Comparison of ENCODE assay signal across 40 cellular contexts in the genomic region with DNA sequence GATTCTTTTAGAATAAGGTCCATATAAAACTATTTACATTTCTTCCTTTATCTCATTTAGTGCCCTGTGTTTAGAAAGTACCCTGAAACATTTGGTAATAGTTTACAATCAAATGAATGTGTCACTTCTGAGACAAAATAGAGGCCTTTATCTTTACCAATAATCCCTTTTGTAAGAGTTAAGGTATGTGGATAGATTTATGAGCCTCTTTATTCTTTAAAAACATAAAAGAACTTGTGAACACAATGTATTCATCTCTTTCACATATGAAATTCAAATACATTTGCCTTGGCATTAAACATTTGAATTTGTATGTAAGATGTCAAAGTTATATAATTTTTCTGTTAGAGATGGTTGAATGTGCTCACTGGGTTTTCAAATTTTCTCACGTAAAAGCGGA.
"Had no signal": no experiment of that assay in that cellular context is flagged by ENCODE, and none has a peak within 500 bp of the region (broad histone marks: within the 10 kb centered on the region; RNA-seq: fewer than 3 reads in every experiment).

No MANE protein-coding gene starts in this region.

- H3K9me3 Mint-ChIP-seq: activated naive CD4-positive, alpha-beta T cell treated with anti-CD3 and anti-CD28 coated beads for 36 hours; activated naive CD4-positive, alpha-beta T cell treated with anti-CD3 and anti-CD28 coated beads, Interleukin-2, amount 10 ng/mL, durations not matched to agents 7 days and 5 days; activated naive CD4-positive, alpha-beta T cell treated with anti-CD3 and anti-CD28 coated beads, Interleukin-2, amount 50 U/mL, for 24 hours; activated naive CD4-positive, alpha-beta T cell treated with anti-CD3 and anti-CD28 coated beads, Interleukin-2, amount 50 U/mL, for 72 hours; activated naive CD8-positive, alpha-beta T cell treated with anti-CD3 and anti-CD28 coated beads for 36 hours; activated naive CD8-positive, alpha-beta T cell treated with anti-CD3 and anti-CD28 coated beads, Interleukin-2, amount 10 ng/mL, durations not matched to agents 7 days and 5 days; activated naive CD8-positive, alpha-beta T cell treated with anti-CD3 and anti-CD28 coated beads, Interleukin-2, amount 50 U/mL, for 24 hours; activated T-cell treated with anti-CD3 and anti-CD28 coated beads, Interleukin-2, amount 50 U/mL, for 24 hours; activated T-cell treated with anti-CD3 and anti-CD28 coated beads, Interleukin-2, amount 50 U/mL, for 4 hours; activated T-helper 1 cell treated with anti-CD3 and anti-CD28 coated beads, Interleukin-12 subunit alpha, Interleukin-12 subunit beta, Interleukin-2, Interleukin-4 antibody, amounts not matched to agents 30 ng/mL and 10 ng/mL and 1 ng/mL, durations not matched to agents 14 hours and 24 hours and 36 hours; activated T-helper 17 cell treated with anti-CD3 and anti-CD28 coated beads, Interleukin-2, amount 50 U/mL, for 72 hours; activated T-helper 2 cell treated with anti-CD3 and anti-CD28 coated beads, Interferon-gamma antibody, Interleukin-2, Interleukin-4, amounts not matched to agents 10 μg/mL and 5 μg/mL and 100 μg/mL, durations not matched to agents 14 hours and 24 hours and 36 hours; brain; central memory CD8-positive, alpha-beta T cell had no signal

- H3K9me3 ChIP-seq: adrenal gland, ascending aorta, body of pancreas, breast epithelium had no signal

- H3K4me1 ChIP-seq: adrenal gland, ascending aorta, body of pancreas, breast epithelium had no signal

- H3K4me1 Mint-ChIP-seq: activated naive CD4-positive, alpha-beta T cell treated with anti-CD3 and anti-CD28 coated beads, Interleukin-2, amount 10 ng/mL, durations not matched to agents 7 days and 5 days; activated naive CD4-positive, alpha-beta T cell treated with anti-CD3 and anti-CD28 coated beads, Interleukin-2, amount 50 U/mL, for 24 hours; activated naive CD8-positive, alpha-beta T cell treated with anti-CD3 and anti-CD28 coated beads for 36 hours; activated naive CD8-positive, alpha-beta T cell treated with anti-CD3 and anti-CD28 coated beads, Interleukin-2, amount 10 ng/mL, durations not matched to agents 7 days and 5 days; activated naive CD8-positive, alpha-beta T cell treated with anti-CD3 and anti-CD28 coated beads, Interleukin-2, amount 50 U/mL, for 24 hours; activated T-helper 17 cell treated with anti-CD3 and anti-CD28 coated beads, Interleukin-2, amount 50 U/mL, for 72 hours; brain; central memory CD8-positive, alpha-beta T cell had no signal

- H3K36me3 ChIP-seq: adrenal gland, ascending aorta, brain microvascular endothelial cell, breast epithelium, cardiac muscle cell had no signal

- DNase-seq: activated effector memory CD4-positive, alpha-beta T cell treated with anti-CD3 and anti-CD28 coated beads, Interleukin-2, amount 50 U/mL, for 16 hours; activated effector memory CD4-positive, alpha-beta T cell treated with Interleukin-2 at 50 U/mL for 16 hours; activated gamma-delta T cell; activated gamma-delta T cell treated with Interleukin-2 at 50 U/mL for 16 hours; activated naive CD4-positive, alpha-beta T cell; activated naive CD4-positive, alpha-beta T cell treated with anti-CD3 and anti-CD28 coated beads for 36 hours; activated naive CD4-positive, alpha-beta T cell treated with anti-CD3 and anti-CD28 coated beads, Interleukin-2, amount 10 ng/mL, durations not matched to agents 7 days and 5 days; activated naive CD4-positive, alpha-beta T cell treated with anti-CD3 and anti-CD28 coated beads, Interleukin-2, amount 50 U/mL, for 16 hours; activated naive CD4-positive, alpha-beta T cell treated with Interleukin-2 at 50 U/mL for 16 hours; activated naive CD8-positive, alpha-beta T cell treated with anti-CD3 and anti-CD28 coated beads for 36 hours; activated naive CD8-positive, alpha-beta T cell treated with anti-CD3 and anti-CD28 coated beads, Interleukin-2, amount 10 ng/mL, durations not matched to agents 7 days and 5 days; activated naive CD8-positive, alpha-beta T cell treated with anti-CD3 and anti-CD28 coated beads, Interleukin-2, amount 50 U/mL, for 24 hours; activated T-cell treated with anti-CD3 and anti-CD28 coated beads, Interleukin-2, amount 50 U/mL, for 1 hour; activated T-cell treated with anti-CD3 and anti-CD28 coated beads, Interleukin-2, amount 50 U/mL, for 24 hours; activated T-cell treated with anti-CD3 and anti-CD28 coated beads, Interleukin-2, amount 50 U/mL, for 4 hours; activated T-cell treated with anti-CD3 and anti-CD28 coated beads, Interleukin-2, amount 50 U/mL, for 48 hours; activated T-cell treated with anti-CD3 and anti-CD28 coated beads, Interleukin-2, amount 50 U/mL, for 72 hours; adrenal gland; amniotic stem cell; amygdala; anterior cingulate cortex; aorta; body of pancreas; brain microvascular endothelial cell; caudate nucleus; central memory CD4-positive, alpha-beta T cell; cerebellar nuclear complex had no signal

- FAIRE-seq: astrocyte, bronchial epithelial cell had no signal

- H3K27ac Mint-ChIP-seq: activated naive CD4-positive, alpha-beta T cell treated with anti-CD3 and anti-CD28 coated beads for 36 hours; activated naive CD4-positive, alpha-beta T cell treated with anti-CD3 and anti-CD28 coated beads, Interleukin-2, amount 10 ng/mL, durations not matched to agents 7 days and 5 days; activated naive CD4-positive, alpha-beta T cell treated with anti-CD3 and anti-CD28 coated beads, Interleukin-2, amount 50 U/mL, for 24 hours; activated naive CD4-positive, alpha-beta T cell treated with anti-CD3 and anti-CD28 coated beads, Interleukin-2, amount 50 U/mL, for 72 hours; activated naive CD8-positive, alpha-beta T cell; activated naive CD8-positive, alpha-beta T cell treated with anti-CD3 and anti-CD28 coated beads for 36 hours; activated naive CD8-positive, alpha-beta T cell treated with anti-CD3 and anti-CD28 coated beads, Interleukin-2, amount 10 ng/mL, durations not matched to agents 7 days and 5 days; activated naive CD8-positive, alpha-beta T cell treated with anti-CD3 and anti-CD28 coated beads, Interleukin-2, amount 50 U/mL, for 24 hours; activated T-cell treated with anti-CD3 and anti-CD28 coated beads, Interleukin-2, amount 50 U/mL, for 24 hours; activated T-cell treated with anti-CD3 and anti-CD28 coated beads, Interleukin-2, amount 50 U/mL, for 72 hours; activated T-helper 1 cell treated with anti-CD3 and anti-CD28 coated beads, Interleukin-12 subunit alpha, Interleukin-12 subunit beta, Interleukin-2, Interleukin-4 antibody, amounts not matched to agents 30 ng/mL and 10 ng/mL and 1 ng/mL, durations not matched to agents 14 hours and 24 hours and 36 hours; activated T-helper 17 cell treated with anti-CD3 and anti-CD28 coated beads, Interleukin-2, amount 50 U/mL, for 72 hours; activated T-helper 2 cell treated with anti-CD3 and anti-CD28 coated beads, Interferon-gamma antibody, Interleukin-2, Interleukin-4, amounts not matched to agents 10 μg/mL and 5 μg/mL and 100 μg/mL, durations not matched to agents 14 hours and 24 hours and 36 hours; brain had no signal

- H3K4me3 ChIP-seq: adrenal gland, ascending aorta, body of pancreas, breast epithelium, cardiac muscle cell had no signal

- H3K4me3 Mint-ChIP-seq: activated naive CD4-positive, alpha-beta T cell treated with anti-CD3 and anti-CD28 coated beads for 36 hours; activated naive CD4-positive, alpha-beta T cell treated with anti-CD3 and anti-CD28 coated beads, Interleukin-2, amount 10 ng/mL, durations not matched to agents 7 days and 5 days; activated naive CD4-positive, alpha-beta T cell treated with anti-CD3 and anti-CD28 coated beads, Interleukin-2, amount 50 U/mL, for 24 hours; activated naive CD8-positive, alpha-beta T cell; activated naive CD8-positive, alpha-beta T cell treated with anti-CD3 and anti-CD28 coated beads for 36 hours; activated naive CD8-positive, alpha-beta T cell treated with anti-CD3 and anti-CD28 coated beads, Interleukin-2, amount 10 ng/mL, durations not matched to agents 7 days and 5 days; activated naive CD8-positive, alpha-beta T cell treated with anti-CD3 and anti-CD28 coated beads, Interleukin-2, amount 50 U/mL, for 24 hours; activated T-cell treated with anti-CD3 and anti-CD28 coated beads, Interleukin-2, amount 50 U/mL, for 24 hours; activated T-cell treated with anti-CD3 and anti-CD28 coated beads, Interleukin-2, amount 50 U/mL, for 4 hours; activated T-cell treated with anti-CD3 and anti-CD28 coated beads, Interleukin-2, amount 50 U/mL, for 72 hours; activated T-helper 1 cell treated with anti-CD3 and anti-CD28 coated beads, Interleukin-12 subunit alpha, Interleukin-12 subunit beta, Interleukin-2, Interleukin-4 antibody, amounts not matched to agents 30 ng/mL and 10 ng/mL and 1 ng/mL, durations not matched to agents 14 hours and 24 hours and 36 hours; activated T-helper 17 cell treated with anti-CD3 and anti-CD28 coated beads, Interleukin-2, amount 50 U/mL, for 72 hours; brain; central memory CD8-positive, alpha-beta T cell had no signal

- H3K27me3 Mint-ChIP-seq: activated naive CD4-positive, alpha-beta T cell treated with anti-CD3 and anti-CD28 coated beads, Interleukin-2, amount 10 ng/mL, durations not matched to agents 7 days and 5 days; activated naive CD4-positive, alpha-beta T cell treated with anti-CD3 and anti-CD28 coated beads, Interleukin-2, amount 50 U/mL, for 24 hours; activated naive CD8-positive, alpha-beta T cell; activated naive CD8-positive, alpha-beta T cell treated with anti-CD3 and anti-CD28 coated beads for 36 hours; activated naive CD8-positive, alpha-beta T cell treated with anti-CD3 and anti-CD28 coated beads, Interleukin-2, amount 50 U/mL, for 24 hours; activated T-cell treated with anti-CD3 and anti-CD28 coated beads, Interleukin-2, amount 50 U/mL, for 24 hours; activated T-helper 17 cell treated with anti-CD3 and anti-CD28 coated beads, Interleukin-2, amount 50 U/mL, for 72 hours; brain had no signal

- H3K36me3 Mint-ChIP-seq: activated naive CD4-positive, alpha-beta T cell treated with anti-CD3 and anti-CD28 coated beads, Interleukin-2, amount 10 ng/mL, durations not matched to agents 7 days and 5 days; activated naive CD4-positive, alpha-beta T cell treated with anti-CD3 and anti-CD28 coated beads, Interleukin-2, amount 50 U/mL, for 24 hours; activated naive CD4-positive, alpha-beta T cell treated with anti-CD3 and anti-CD28 coated beads, Interleukin-2, amount 50 U/mL, for 72 hours; activated naive CD8-positive, alpha-beta T cell; activated naive CD8-positive, alpha-beta T cell treated with anti-CD3 and anti-CD28 coated beads for 36 hours; activated naive CD8-positive, alpha-beta T cell treated with anti-CD3 and anti-CD28 coated beads, Interleukin-2, amount 10 ng/mL, durations not matched to agents 7 days and 5 days; brain had no signal

- ATAC-seq: activated naive CD4-positive, alpha-beta T cell treated with anti-CD3 and anti-CD28 coated beads, Interleukin-2, amount 50 U/mL, for 72 hours; activated naive CD8-positive, alpha-beta T cell treated with anti-CD3 and anti-CD28 coated beads, Interleukin-2, amount 50 U/mL, for 24 hours; activated T-cell treated with anti-CD3 and anti-CD28 coated beads, Interleukin-2, amount 50 U/mL, for 4 hours; activated T-cell treated with anti-CD3 and anti-CD28 coated beads, Interleukin-2, amount 50 U/mL, for 72 hours; activated T-helper 17 cell treated with anti-CD3 and anti-CD28 coated beads, Interleukin-2, amount 50 U/mL, for 72 hours; body of pancreas had no signal

- H3K27ac ChIP-seq: adrenal gland, ascending aorta, body of pancreas, brain microvascular endothelial cell, breast epithelium, cardiac muscle cell had no signal

- H3K27me3 ChIP-seq: adrenal gland, ascending aorta, body of pancreas, brain microvascular endothelial cell, breast epithelium, cardiac muscle cell had no signal
